ENCODE assay signal across 9 cellular contexts in genomic region chr16:10868562-10869469, GRCh38. TPM values are rescaled to one million over a fixed set of nuclear protein-coding genes. Genes with fewer than 3 reads are reported as not detected.
DNase-seq lines count a peak whose midpoint lies in the region; ATAC-seq and TF ChIP-seq lines count a peak whose summit lies in the region.
"Had no signal": no experiment of that assay in that cellular context is flagged by ENCODE, and none has a peak within 500 bp of the region (broad histone marks: within the 10 kb centered on the region; RNA-seq: fewer than 3 reads in every experiment).

No MANE protein-coding gene starts in this region.

- in situ Hi-C loops in KBM-7 (cut with MboI; ENCODE audit: low pct_unique_long_range_greater_than_20kb, low sequenced_read_pairs), result no loop called here

- H3K36me3 ChIP-seq in esophagus squamous epithelium (no peaks in the 10 kb centered on the region), stomach (no peaks in the 10 kb centered on the region)

- H3K4me1 ChIP-seq in esophagus squamous epithelium (peaks cover 13 to 52% (median 32%) of the 10 kb centered on the region in 3 donors), stomach (peaks cover 32 to 63% (median 37%) of the 10 kb centered on the region in 4 donors)

- peak overlapping the region; percentile 19 to 66 (median 37) for H3K27ac ChIP-seq in esophagus squamous epithelium
- peak overlapping the region in 4 of 5 donors; percentile 47 to 63 (median 52) for H3K27ac ChIP-seq in stomach

- intact Hi-C loops in esophagus squamous epithelium (cut with DNase I), result no loop called here
- intact Hi-C loops in stomach (cut with DNase I; ENCODE audit: low total_unique reads), result no loop called here

- TF ChIP-seq CTCF in esophagus squamous epithelium (IDR thresholded peaks at IDR 0.05) (no peak), stomach (IDR thresholded peaks at IDR 0.05) (no peak)

- ATAC-seq in HG03521 (IDR thresholded peaks at IDR 0.05; ENCODE audit: unreplicated experiment), result no peak

- H3K4me3 ChIP-seq in esophagus squamous epithelium (peak overlapping the region in 1 of 4 donors; percentile 34), stomach (peak overlapping the region in 1 of 4 donors; percentile 22)

- DNase-seq in activated effector memory CD4-positive, alpha-beta T cell treated with anti-CD3 and anti-CD28 coated beads, Interleukin-2, amount 50 U/mL, for 16 hours, result peak; percentile 54
- DNase-seq in activated effector memory CD4-positive, alpha-beta T cell treated with Interleukin-2 at 50 U/mL for 16 hours, result no peak
- DNase-seq in KBM-7, result peak; percentile 91
- DNase-seq in esophagus squamous epithelium (lab: John Stamatoyannopoulos, UW), result peak; percentile 28
- no peak for DNase-seq in stomach
- DNase-seq in DMS153 treated with DMSO at 0.1 percent for 48 hours (lab: John Stamatoyannopoulos, UW; ENCODE audit: unreplicated experiment), result no peak
- DNase-seq in AG08395 (ENCODE audit: low spot score), result no peak
- DNase-seq: DND-41 had no signal

- TF ChIP-seq EP300 in stomach (IDR thresholded peaks at IDR 0.05), result no peak

- TF ChIP-seq POLR2A in esophagus squamous epithelium (IDR thresholded peaks at IDR 0.05), result peak in 1 of 4 donors; percentile 41
- no peak for TF ChIP-seq POLR2A in stomach (IDR thresholded peaks at IDR 0.05)

- H3K9me3 ChIP-seq in esophagus squamous epithelium, result no peaks in the 10 kb centered on the region
- no peaks in the 10 kb centered on the region for H3K9me3 ChIP-seq in stomach

- H3K27me3 ChIP-seq in esophagus squamous epithelium (peaks cover 0 to 5% (median 0%) of the 10 kb centered on the region in 4 donors), stomach (peaks cover 0 to 10% (median 0%) of the 10 kb centered on the region in 3 donors)

- 45 to 61% methylated on average over 10 to 14 of the region's 14 CpGs for WGBS in esophagus squamous epithelium, 2 donors
- WGBS in stomach, 5 donors, result 34 to 38% (median 36%) methylated on average over 14 of the region's 14 CpGs

RNA-seq across cellular contexts. Expression of gene CIITA, which starts 8.2 kb away (rescaled TPM):
- total RNA-seq in esophagus squamous epithelium (10 to 100 TPM in 1 of 4 donors, 1 to 10 TPM in 3; 3.2 to 12.6 (median 5.7) TPM), stomach (10 to 100 TPM in 3 of 5 donors, 1 to 10 TPM in 1, under 1 TPM in 1; under 0.01 to 67.1 (median 21.2) TPM)
- polyA plus RNA-seq in stomach, result 10 to 100 TPM in 1 of 3 donors, 1 to 10 TPM in 2; 3.2 to 18.4 (median 4.3) TPM

RNA-seq across cellular contexts. Expression of gene TVP23A, which starts 50.2 kb away (rescaled TPM):
- total RNA-seq in esophagus squamous epithelium, result under 1 TPM in 1 of 4 donors, not detected in 3; 0.19 TPM
- total RNA-seq in stomach, result 1 to 10 TPM in 1 of 5 donors, not detected in 4; 4.4 TPM
- under 1 TPM; 0.15 to 0.37 (median 0.31) TPM for polyA plus RNA-seq in stomach

Comparison
In these comparisons a context has a peak if more than half of its experiments do, and no peak if none do; other contexts are left out.
1. DNase-seq: peak in activated effector memory CD4-positive, alpha-beta T cell treated with anti-CD3 and anti-CD28 coated beads, Interleukin-2, amount 50 U/mL, for 16 hours (single experiment), KBM-7 (single experiment) and esophagus squamous epithelium (single experiment); none in activated effector memory CD4-positive, alpha-beta T cell treated with Interleukin-2 at 50 U/mL for 16 hours (single experiment), stomach (single experiment), DMS153 treated with DMSO at 0.1 percent for 48 hours (single experiment) and AG08395 (single experiment).